Comparison of ENCODE assay signal across 9 cellular contexts in the genomic region with DNA sequence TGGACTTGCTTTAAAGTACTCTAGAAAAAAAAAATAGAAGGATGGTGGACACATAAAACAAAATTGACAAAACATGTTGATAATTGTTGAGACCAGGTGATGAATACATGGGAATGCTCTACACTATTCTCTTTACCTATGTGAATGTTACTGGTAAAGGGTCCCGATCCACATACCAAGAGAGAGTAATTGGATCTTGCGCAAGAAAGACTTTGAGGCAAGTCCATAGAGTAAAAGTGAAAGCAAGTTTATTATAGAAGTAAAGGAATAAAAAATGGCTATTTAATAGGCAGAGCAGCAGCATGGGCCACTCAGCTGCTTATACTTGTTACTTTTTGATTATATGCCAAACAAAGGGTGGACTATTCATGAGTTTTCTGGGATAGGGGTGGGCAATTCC. TPM values are rescaled to one million over a fixed set of nuclear protein-coding genes. Genes with fewer than 3 reads are reported as not detected.
"Had no signal": no experiment of that assay in that cellular context is flagged by ENCODE, and none has a peak within 500 bp of the region (broad histone marks: within the 10 kb centered on the region; RNA-seq: fewer than 3 reads in every experiment).

No MANE protein-coding gene starts in this region.

- FAIRE-seq: G401.6, GM12878, GM12891, GM12892, GM18507, GM19239 had no signal

- ATAC-seq: GM12878 had no signal

- DNase-seq: GDM1, GF-D8 had no signal

- H3K4me3 ChIP-seq: GM12878 had no signal

RNA-seq across cellular contexts. Expression of a gene that starts 34.0 kb away (rescaled TPM):
- total RNA-seq: G401, GM12878 had no signal
- polyA plus RNA-seq: GM12878 had no signal
